ENCODE assay signal across 18 cellular contexts in genomic region chr1:76105269-76105850, GRCh38.
"Had no signal": no experiment of that assay in that cellular context is flagged by ENCODE, and none has a peak within 500 bp of the region (broad histone marks: within the 10 kb centered on the region; RNA-seq: fewer than 3 reads in every experiment).

No MANE protein-coding gene starts in this region.

- H3K27ac ChIP-seq: ascending aorta, esophagus squamous epithelium, psoas muscle, stomach had no signal

- H3K4me1 ChIP-seq: ascending aorta, psoas muscle, stomach had no signal

- H3K36me3 ChIP-seq: ascending aorta, esophagus squamous epithelium, stomach had no signal

- H3K27me3 Mint-ChIP-seq: activated B cell treated with CpG ODN at 0.5 μM for 24 hours had no signal

- H3K9me3 ChIP-seq: ascending aorta, esophagus squamous epithelium, psoas muscle, stomach had no signal

- H3K27ac Mint-ChIP-seq: activated B cell treated with CpG ODN at 0.5 μM for 24 hours; activated naive CD4-positive, alpha-beta T cell treated with anti-CD3 and anti-CD28 coated beads, Interleukin-2, amount 50 U/mL, for 72 hours; activated T-cell treated with anti-CD3 and anti-CD28 coated beads, Interleukin-2, amount 50 U/mL, for 24 hours had no signal

- ATAC-seq: activated naive CD4-positive, alpha-beta T cell treated with anti-CD3 and anti-CD28 coated beads, Interleukin-2, amount 50 U/mL, for 72 hours; left cardiac atrium; naive thymus-derived CD8-positive, alpha-beta T cell; psoas muscle; sciatic nerve had no signal

- DNase-seq: activated B cell treated with CpG ODN at 0.5 μM for 24 hours; activated CD4-positive, alpha-beta T cell treated with anti-CD3 and anti-CD28 coated beads, Interleukin-2, amount 10 ng/mL, durations not matched to agents 7 days and 5 days; activated effector memory CD4-positive, alpha-beta T cell treated with Interleukin-2 at 50 U/mL for 16 hours; activated T-cell treated with anti-CD3 and anti-CD28 coated beads, Interleukin-2, amount 50 U/mL, for 24 hours; esophagus squamous epithelium; foreskin fibroblast; glutamatergic neuron; left cardiac atrium; naive thymus-derived CD8-positive, alpha-beta T cell; occipital lobe; psoas muscle; stimulated activated CD4-positive, alpha-beta T cell treated with anti-CD3 and anti-CD28 coated beads, Interleukin-4, amount 100 ng/mL, for 1 hour; stomach; T-helper 9 cell had no signal

- H3K4me3 ChIP-seq: ascending aorta, esophagus squamous epithelium, lung, psoas muscle, stomach had no signal

- H3K27me3 ChIP-seq: ascending aorta, esophagus squamous epithelium, stomach had no signal

- H3K4me3 Mint-ChIP-seq: activated B cell treated with CpG ODN at 0.5 μM for 24 hours; activated CD4-positive, alpha-beta T cell treated with anti-CD3 and anti-CD28 coated beads, Interleukin-2, amount 10 ng/mL, durations not matched to agents 7 days and 5 days; activated T-cell treated with anti-CD3 and anti-CD28 coated beads, Interleukin-2, amount 50 U/mL, for 24 hours; naive thymus-derived CD8-positive, alpha-beta T cell had no signal

- H3K9me3 Mint-ChIP-seq: activated B cell treated with CpG ODN at 0.5 μM for 24 hours; activated CD4-positive, alpha-beta T cell treated with anti-CD3 and anti-CD28 coated beads, Interleukin-2, amount 10 ng/mL, durations not matched to agents 7 days and 5 days; activated naive CD4-positive, alpha-beta T cell treated with anti-CD3 and anti-CD28 coated beads, Interleukin-2, amount 50 U/mL, for 72 hours; activated T-cell treated with anti-CD3 and anti-CD28 coated beads, Interleukin-2, amount 50 U/mL, for 24 hours; naive thymus-derived CD8-positive, alpha-beta T cell had no signal
